ENCODE assay signal across 1 cellular context in the genomic region with DNA sequence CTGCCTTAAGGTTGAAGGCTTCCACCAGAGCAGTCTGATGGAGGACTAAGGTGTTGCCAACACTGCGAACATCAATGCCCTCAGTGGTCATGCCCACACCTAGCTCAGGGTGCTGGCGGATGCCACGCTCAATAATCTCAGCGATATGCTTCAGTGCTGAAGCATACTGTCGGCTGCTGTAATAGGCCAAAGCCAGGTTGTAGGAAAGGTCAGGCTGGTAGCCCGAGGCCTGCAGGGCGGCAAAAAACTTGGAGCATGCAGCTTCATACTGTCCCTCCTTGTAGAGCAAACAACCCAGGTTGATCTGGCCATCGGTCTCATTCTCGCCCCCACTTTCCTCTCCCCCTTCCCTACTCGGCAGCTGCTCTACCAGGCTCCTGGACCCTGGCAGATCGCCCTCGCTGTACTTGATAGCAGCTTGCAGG.
A peak's percentile ranks its signal among the peaks of the same experiment; 100 is the strongest.
TF ChIP-seq lines count a peak whose summit lies in the region.

No MANE protein-coding gene starts in this region.

TF ChIP-seq in K562, 482 proteins besides CTCF, POLR2A, EP300 and RAD21:
- TF ChIP-seq ZNF589 (CRISPR knock-in tag; IDR thresholded peaks at IDR 0.05; ENCODE audit: low read depth), result peak; percentile 11; the same call in 1 of the 2 replicates
- TF ChIP-seq, protein P1, sequence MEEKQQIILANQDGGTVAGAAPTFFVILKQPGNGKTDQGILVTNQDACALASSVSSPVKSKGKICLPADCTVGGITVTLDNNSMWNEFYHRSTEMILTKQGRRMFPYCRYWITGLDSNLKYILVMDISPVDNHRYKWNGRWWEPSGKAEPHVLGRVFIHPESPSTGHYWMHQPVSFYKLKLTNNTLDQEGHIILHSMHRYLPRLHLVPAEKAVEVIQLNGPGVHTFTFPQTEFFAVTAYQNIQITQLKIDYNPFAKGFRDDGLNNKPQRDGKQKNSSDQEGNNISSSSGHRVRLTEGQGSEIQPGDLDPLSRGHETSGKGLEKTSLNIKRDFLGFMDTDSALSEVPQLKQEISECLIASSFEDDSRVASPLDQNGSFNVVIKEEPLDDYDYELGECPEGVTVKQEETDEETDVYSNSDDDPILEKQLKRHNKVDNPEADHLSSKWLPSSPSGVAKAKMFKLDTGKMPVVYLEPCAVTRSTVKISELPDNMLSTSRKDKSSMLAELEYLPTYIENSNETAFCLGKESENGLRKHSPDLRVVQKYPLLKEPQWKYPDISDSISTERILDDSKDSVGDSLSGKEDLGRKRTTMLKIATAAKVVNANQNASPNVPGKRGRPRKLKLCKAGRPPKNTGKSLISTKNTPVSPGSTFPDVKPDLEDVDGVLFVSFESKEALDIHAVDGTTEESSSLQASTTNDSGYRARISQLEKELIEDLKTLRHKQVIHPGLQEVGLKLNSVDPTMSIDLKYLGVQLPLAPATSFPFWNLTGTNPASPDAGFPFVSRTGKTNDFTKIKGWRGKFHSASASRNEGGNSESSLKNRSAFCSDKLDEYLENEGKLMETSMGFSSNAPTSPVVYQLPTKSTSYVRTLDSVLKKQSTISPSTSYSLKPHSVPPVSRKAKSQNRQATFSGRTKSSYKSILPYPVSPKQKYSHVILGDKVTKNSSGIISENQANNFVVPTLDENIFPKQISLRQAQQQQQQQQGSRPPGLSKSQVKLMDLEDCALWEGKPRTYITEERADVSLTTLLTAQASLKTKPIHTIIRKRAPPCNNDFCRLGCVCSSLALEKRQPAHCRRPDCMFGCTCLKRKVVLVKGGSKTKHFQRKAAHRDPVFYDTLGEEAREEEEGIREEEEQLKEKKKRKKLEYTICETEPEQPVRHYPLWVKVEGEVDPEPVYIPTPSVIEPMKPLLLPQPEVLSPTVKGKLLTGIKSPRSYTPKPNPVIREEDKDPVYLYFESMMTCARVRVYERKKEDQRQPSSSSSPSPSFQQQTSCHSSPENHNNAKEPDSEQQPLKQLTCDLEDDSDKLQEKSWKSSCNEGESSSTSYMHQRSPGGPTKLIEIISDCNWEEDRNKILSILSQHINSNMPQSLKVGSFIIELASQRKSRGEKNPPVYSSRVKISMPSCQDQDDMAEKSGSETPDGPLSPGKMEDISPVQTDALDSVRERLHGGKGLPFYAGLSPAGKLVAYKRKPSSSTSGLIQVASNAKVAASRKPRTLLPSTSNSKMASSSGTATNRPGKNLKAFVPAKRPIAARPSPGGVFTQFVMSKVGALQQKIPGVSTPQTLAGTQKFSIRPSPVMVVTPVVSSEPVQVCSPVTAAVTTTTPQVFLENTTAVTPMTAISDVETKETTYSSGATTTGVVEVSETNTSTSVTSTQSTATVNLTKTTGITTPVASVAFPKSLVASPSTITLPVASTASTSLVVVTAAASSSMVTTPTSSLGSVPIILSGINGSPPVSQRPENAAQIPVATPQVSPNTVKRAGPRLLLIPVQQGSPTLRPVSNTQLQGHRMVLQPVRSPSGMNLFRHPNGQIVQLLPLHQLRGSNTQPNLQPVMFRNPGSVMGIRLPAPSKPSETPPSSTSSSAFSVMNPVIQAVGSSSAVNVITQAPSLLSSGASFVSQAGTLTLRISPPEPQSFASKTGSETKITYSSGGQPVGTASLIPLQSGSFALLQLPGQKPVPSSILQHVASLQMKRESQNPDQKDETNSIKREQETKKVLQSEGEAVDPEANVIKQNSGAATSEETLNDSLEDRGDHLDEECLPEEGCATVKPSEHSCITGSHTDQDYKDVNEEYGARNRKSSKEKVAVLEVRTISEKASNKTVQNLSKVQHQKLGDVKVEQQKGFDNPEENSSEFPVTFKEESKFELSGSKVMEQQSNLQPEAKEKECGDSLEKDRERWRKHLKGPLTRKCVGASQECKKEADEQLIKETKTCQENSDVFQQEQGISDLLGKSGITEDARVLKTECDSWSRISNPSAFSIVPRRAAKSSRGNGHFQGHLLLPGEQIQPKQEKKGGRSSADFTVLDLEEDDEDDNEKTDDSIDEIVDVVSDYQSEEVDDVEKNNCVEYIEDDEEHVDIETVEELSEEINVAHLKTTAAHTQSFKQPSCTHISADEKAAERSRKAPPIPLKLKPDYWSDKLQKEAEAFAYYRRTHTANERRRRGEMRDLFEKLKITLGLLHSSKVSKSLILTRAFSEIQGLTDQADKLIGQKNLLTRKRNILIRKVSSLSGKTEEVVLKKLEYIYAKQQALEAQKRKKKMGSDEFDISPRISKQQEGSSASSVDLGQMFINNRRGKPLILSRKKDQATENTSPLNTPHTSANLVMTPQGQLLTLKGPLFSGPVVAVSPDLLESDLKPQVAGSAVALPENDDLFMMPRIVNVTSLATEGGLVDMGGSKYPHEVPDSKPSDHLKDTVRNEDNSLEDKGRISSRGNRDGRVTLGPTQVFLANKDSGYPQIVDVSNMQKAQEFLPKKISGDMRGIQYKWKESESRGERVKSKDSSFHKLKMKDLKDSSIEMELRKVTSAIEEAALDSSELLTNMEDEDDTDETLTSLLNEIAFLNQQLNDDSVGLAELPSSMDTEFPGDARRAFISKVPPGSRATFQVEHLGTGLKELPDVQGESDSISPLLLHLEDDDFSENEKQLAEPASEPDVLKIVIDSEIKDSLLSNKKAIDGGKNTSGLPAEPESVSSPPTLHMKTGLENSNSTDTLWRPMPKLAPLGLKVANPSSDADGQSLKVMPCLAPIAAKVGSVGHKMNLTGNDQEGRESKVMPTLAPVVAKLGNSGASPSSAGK (IDR thresholded peaks at IDR 0.05), result 0 out of 2 replicates have a peak, but pooled peaks have one; percentile 5
- TF ChIP-seq KDM4B (IDR thresholded peaks at IDR 0.05; ENCODE audit: borderline replicate concordance in 2 of 2, low read depth in 1 of 2), result 0 out of 4 replicates have a peak, but pooled peaks of 1 of the 2 experiments have one; percentile 27
- TF ChIP-seq, protein P2, sequence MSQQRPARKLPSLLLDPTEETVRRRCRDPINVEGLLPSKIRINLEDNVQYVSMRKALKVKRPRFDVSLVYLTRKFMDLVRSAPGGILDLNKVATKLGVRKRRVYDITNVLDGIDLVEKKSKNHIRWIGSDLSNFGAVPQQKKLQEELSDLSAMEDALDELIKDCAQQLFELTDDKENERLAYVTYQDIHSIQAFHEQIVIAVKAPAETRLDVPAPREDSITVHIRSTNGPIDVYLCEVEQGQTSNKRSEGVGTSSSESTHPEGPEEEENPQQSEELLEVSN (IDR thresholded peaks at IDR 0.05; ENCODE audit: borderline replicate concordance in 1 of 2, extremely low read depth in 1 of 2, insufficient read depth in 1 of 2, insufficient read length in 1 of 2, low read depth in 1 of 2, low read length in 1 of 2, poor library complexity in 1 of 2, severe bottlenecking in 1 of 2), result peak; percentile 53 to 55
- TF ChIP-seq, protein P3, sequence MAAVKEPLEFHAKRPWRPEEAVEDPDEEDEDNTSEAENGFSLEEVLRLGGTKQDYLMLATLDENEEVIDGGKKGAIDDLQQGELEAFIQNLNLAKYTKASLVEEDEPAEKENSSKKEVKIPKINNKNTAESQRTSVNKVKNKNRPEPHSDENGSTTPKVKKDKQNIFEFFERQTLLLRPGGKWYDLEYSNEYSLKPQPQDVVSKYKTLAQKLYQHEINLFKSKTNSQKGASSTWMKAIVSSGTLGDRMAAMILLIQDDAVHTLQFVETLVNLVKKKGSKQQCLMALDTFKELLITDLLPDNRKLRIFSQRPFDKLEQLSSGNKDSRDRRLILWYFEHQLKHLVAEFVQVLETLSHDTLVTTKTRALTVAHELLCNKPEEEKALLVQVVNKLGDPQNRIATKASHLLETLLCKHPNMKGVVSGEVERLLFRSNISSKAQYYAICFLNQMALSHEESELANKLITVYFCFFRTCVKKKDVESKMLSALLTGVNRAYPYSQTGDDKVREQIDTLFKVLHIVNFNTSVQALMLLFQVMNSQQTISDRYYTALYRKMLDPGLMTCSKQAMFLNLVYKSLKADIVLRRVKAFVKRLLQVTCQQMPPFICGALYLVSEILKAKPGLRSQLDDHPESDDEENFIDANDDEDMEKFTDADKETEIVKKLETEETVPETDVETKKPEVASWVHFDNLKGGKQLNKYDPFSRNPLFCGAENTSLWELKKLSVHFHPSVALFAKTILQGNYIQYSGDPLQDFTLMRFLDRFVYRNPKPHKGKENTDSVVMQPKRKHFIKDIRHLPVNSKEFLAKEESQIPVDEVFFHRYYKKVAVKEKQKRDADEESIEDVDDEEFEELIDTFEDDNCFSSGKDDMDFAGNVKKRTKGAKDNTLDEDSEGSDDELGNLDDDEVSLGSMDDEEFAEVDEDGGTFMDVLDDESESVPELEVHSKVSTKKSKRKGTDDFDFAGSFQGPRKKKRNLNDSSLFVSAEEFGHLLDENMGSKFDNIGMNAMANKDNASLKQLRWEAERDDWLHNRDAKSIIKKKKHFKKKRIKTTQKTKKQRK (IDR thresholded peaks at IDR 0.05; ENCODE audit: borderline replicate concordance, low read depth, low read length), result no peak
- TF ChIP-seq SP2 (IDR thresholded peaks at IDR 0.05; ENCODE audit: extremely low read depth, low read depth, low read length, poor library complexity, severe bottlenecking), result no peak
- TF ChIP-seq ZBTB8A (IDR thresholded peaks at IDR 0.05; ENCODE audit: partially characterized antibody), result no peak
- 0 out of 2 replicates have a peak, but pooled peaks have one; percentile 10 for TF ChIP-seq GTF2E2 (tag; IDR thresholded peaks at IDR 0.05)
